In the genomic region with DNA sequence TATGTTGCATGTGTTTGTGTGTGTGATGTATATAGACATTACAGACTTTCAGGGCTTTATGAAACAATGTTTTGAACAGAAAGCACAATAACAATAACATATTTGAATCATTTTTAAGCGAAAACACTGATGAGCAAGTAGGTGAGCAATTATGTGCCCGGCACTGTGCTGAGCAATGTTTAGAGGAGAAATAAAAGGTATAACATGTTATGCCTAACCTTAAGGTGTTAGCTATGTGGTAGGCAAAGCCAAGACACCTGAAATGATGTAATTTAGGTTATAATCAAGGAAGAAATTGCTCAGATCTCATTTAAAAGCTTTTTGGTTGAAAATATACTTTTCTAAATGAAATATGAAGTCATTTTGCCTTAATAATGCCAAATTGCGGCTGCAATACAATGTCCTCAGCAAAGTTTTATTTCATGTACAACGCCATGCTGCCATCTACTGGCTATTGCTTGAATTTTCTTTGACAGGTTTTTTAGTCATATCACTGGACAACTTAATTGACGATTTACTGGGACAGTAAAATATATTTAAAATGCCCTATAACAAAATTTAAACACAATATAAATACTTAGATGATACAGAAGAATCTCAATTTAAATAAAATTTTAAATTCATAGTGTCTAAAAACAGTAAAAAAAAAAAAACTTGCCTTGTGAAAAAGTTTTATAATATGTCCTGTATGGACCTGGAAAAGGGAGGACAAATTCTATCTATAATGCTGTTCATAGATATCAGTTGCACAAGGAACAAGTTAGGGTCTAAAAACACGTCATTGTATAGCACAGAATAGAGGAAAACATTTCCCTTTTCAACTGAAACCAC, we compare ENCODE assay signal across 8 cellular contexts.
A peak's percentile ranks its signal among the peaks of the same experiment; 100 is the strongest.
DNase-seq lines count a peak whose midpoint lies in the region; ATAC-seq and TF ChIP-seq lines count a peak whose summit lies in the region.

No MANE protein-coding gene starts in this region.

- no peaks in the 10 kb centered on the region for H3K4me1 ChIP-seq in SJCRH30

- no peaks in the 10 kb centered on the region for H3K27me3 ChIP-seq in SJCRH30

- no peak overlapping the region for H3K27ac ChIP-seq in SJCRH30

- no peak overlapping the region for H3K27ac Mint-ChIP-seq in type B pancreatic cell
- no peak overlapping the region for H3K27ac Mint-ChIP-seq in stimulated activated memory B cell treated with anti-CD40 and anti-IgM and Interleukin-4, amounts not matched to agents 10 μg/mL and 1 μg/mL and 100 μg/mL, for 72 hours

- no peaks in the 10 kb centered on the region for H3K27me3 Mint-ChIP-seq in type B pancreatic cell
- H3K27me3 Mint-ChIP-seq in stimulated activated memory B cell treated with anti-CD40 and anti-IgM and Interleukin-4, amounts not matched to agents 10 μg/mL and 1 μg/mL and 100 μg/mL, for 72 hours: no peaks in the 10 kb centered on the region

- no peaks in the 10 kb centered on the region for H3K9me3 ChIP-seq in SJCRH30 (replicated peaks)

- ATAC-seq in GM18909 (IDR thresholded peaks at IDR 0.05; ENCODE audit: poor library complexity, unreplicated experiment) (peak; percentile 65), HG03571 (IDR thresholded peaks at IDR 0.05; ENCODE audit: unreplicated experiment) (peak; percentile 50)
- ATAC-seq in stimulated activated memory B cell treated with anti-CD40 and anti-IgM and Interleukin-4, amounts not matched to agents 10 μg/mL and 1 μg/mL and 100 μg/mL, for 72 hours: no peak

- no peak overlapping the region for H3K4me3 ChIP-seq in SJCRH30

- no peaks in the 10 kb centered on the region for H3K9me3 Mint-ChIP-seq in type B pancreatic cell
- no peaks in the 10 kb centered on the region for H3K9me3 Mint-ChIP-seq in stimulated activated memory B cell treated with anti-CD40 and anti-IgM and Interleukin-4, amounts not matched to agents 10 μg/mL and 1 μg/mL and 100 μg/mL, for 72 hours

- H3K36me3 ChIP-seq in SJCRH30: no peaks in the 10 kb centered on the region

- TF ChIP-seq CTCF in type B pancreatic cell (conservative IDR thresholded peaks at IDR 0.05): peak; percentile 93

- H3K4me1 Mint-ChIP-seq in type B pancreatic cell (ENCODE audit: unreplicated experiment): peaks cover 32% of the 10 kb centered on the region
- H3K4me1 Mint-ChIP-seq in stimulated activated memory B cell treated with anti-CD40 and anti-IgM and Interleukin-4, amounts not matched to agents 10 μg/mL and 1 μg/mL and 100 μg/mL, for 72 hours: peaks cover 15% of the 10 kb centered on the region

- DNase-seq in DMS153 (lab: John Stamatoyannopoulos, UW) (peak; percentile 15), SJCRH30 (peak; percentile 19 to 74), cerebellar cortex (ENCODE audit: low spot score) (peak; percentile 78), lung microvascular endothelial cell (ENCODE audit: low read depth in 2 of 2) (peak; percentile 63 to 79), type B pancreatic cell (ENCODE audit: extremely low spot score, unreplicated experiment) (no peak)

- H3K4me3 Mint-ChIP-seq in type B pancreatic cell: no peak overlapping the region
- H3K4me3 Mint-ChIP-seq in stimulated activated memory B cell treated with anti-CD40 and anti-IgM and Interleukin-4, amounts not matched to agents 10 μg/mL and 1 μg/mL and 100 μg/mL, for 72 hours: no peak overlapping the region

- no peaks in the 10 kb centered on the region for H3K36me3 Mint-ChIP-seq in type B pancreatic cell
- no peaks in the 10 kb centered on the region for H3K36me3 Mint-ChIP-seq in stimulated activated memory B cell treated with anti-CD40 and anti-IgM and Interleukin-4, amounts not matched to agents 10 μg/mL and 1 μg/mL and 100 μg/mL, for 72 hours
